ENCODE assay signal across 1 cellular context in the genomic region with DNA sequence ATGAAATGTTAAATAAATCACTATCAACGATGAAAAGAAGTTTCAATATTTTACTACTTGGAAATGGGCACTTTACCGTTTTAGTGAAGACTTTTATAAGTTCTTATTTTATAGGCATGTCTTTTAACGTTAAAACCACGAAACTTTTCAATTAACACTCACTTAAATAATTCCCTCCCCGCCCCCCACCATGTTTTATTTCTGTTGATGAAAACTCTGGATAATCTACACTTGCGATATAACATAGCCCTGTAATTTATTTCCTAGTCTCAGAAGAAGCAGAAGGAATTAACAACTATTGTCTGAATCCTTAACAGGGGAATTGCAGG.
TF ChIP-seq lines count a peak whose summit lies in the region.

No MANE protein-coding gene starts in this region.

TF ChIP-seq in WTC11, 78 proteins besides CTCF, POLR2A, EP300 and RAD21 (continued from another document):
- TF ChIP-seq, protein P1, sequence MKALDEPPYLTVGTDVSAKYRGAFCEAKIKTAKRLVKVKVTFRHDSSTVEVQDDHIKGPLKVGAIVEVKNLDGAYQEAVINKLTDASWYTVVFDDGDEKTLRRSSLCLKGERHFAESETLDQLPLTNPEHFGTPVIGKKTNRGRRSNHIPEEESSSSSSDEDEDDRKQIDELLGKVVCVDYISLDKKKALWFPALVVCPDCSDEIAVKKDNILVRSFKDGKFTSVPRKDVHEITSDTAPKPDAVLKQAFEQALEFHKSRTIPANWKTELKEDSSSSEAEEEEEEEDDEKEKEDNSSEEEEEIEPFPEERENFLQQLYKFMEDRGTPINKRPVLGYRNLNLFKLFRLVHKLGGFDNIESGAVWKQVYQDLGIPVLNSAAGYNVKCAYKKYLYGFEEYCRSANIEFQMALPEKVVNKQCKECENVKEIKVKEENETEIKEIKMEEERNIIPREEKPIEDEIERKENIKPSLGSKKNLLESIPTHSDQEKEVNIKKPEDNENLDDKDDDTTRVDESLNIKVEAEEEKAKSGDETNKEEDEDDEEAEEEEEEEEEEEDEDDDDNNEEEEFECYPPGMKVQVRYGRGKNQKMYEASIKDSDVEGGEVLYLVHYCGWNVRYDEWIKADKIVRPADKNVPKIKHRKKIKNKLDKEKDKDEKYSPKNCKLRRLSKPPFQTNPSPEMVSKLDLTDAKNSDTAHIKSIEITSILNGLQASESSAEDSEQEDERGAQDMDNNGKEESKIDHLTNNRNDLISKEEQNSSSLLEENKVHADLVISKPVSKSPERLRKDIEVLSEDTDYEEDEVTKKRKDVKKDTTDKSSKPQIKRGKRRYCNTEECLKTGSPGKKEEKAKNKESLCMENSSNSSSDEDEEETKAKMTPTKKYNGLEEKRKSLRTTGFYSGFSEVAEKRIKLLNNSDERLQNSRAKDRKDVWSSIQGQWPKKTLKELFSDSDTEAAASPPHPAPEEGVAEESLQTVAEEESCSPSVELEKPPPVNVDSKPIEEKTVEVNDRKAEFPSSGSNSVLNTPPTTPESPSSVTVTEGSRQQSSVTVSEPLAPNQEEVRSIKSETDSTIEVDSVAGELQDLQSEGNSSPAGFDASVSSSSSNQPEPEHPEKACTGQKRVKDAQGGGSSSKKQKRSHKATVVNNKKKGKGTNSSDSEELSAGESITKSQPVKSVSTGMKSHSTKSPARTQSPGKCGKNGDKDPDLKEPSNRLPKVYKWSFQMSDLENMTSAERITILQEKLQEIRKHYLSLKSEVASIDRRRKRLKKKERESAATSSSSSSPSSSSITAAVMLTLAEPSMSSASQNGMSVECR (CRISPR knock-in tag; IDR thresholded peaks at IDR 0.05; ENCODE audit: borderline replicate concordance), result no peak
- no peak for TF ChIP-seq ELF4 (CRISPR knock-in tag; IDR thresholded peaks at IDR 0.05; ENCODE audit: low read depth)
